Comparison of ENCODE assay signal across 15 cellular contexts in the genomic region with DNA sequence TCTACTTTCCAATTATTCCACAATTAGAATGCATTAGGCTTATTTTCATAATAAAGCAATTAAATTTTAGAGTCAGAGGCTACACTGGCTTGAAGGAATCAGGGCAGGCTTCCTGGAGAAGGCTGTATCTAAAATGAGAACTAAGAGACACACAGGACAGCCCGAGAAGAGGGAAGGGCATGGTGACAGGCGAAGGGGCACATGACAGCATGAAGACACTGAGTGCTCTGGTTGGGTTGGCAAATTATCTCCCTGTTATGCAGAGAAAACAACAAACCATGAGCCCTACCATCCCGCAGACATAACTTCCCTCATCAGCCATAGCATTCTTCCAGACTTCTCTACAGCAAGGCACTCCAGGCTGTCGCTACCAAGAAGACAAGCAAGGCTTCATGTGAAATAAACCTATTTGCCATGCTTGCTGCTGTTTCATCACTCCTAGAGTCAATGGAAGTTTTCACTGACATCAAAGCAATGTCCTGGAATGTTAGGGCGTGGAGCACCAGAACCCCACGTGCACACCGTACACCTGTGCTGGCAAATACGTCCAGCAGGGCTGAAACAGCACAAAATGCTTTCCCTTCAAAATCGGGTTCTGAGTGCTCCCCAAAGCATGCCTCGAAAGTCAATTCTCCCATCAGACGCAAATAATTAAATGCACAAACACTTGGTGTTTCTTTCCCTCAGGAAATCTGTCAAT. TPM values are rescaled to one million over a fixed set of nuclear protein-coding genes. Genes with fewer than 3 reads are reported as not detected.
DNase-seq lines count a peak whose midpoint lies in the region; ATAC-seq, FAIRE-seq and TF ChIP-seq lines count a peak whose summit lies in the region.
"Had no signal": no experiment of that assay in that cellular context is flagged by ENCODE, and none has a peak within 500 bp of the region (broad histone marks: within the 10 kb centered on the region; RNA-seq: fewer than 3 reads in every experiment).

No MANE protein-coding gene starts in this region.

- H3K9me2 ChIP-seq in OCI-LY7 (ENCODE audit: insufficient read depth, low read length) = no peaks in the 10 kb centered on the region

- H3K9me3 ChIP-seq in OCI-LY7 (ENCODE audit: low read length) (no peaks in the 10 kb centered on the region), small intestine (ENCODE audit: control insufficient read depth, low read depth) (no peaks in the 10 kb centered on the region)
- H3K9me3 ChIP-seq in CD8-positive, alpha-beta memory T cell (ENCODE audit: low read length) = no peaks in the 10 kb centered on the region
- H3K9me3 ChIP-seq: heart right ventricle had no signal

- H3K27ac ChIP-seq in OCI-LY7 (ENCODE audit: low read depth, low read length, poor library complexity, severe bottlenecking) (no peak overlapping the region), foreskin keratinocyte (no peak overlapping the region), small intestine (ENCODE audit: low read depth in 1 of 2, low read length in 1 of 2) (peak overlapping the region in 1 of 2 donors; percentile 74)
- no peak overlapping the region for H3K27ac ChIP-seq in CD8-positive, alpha-beta memory T cell (ENCODE audit: low read depth, low read length)

- H3K36me3 ChIP-seq in OCI-LY7 (ENCODE audit: insufficient read depth, low read length) = peaks cover 35% of the 10 kb centered on the region
- no peaks in the 10 kb centered on the region for H3K36me3 ChIP-seq in small intestine (ENCODE audit: control insufficient read depth in 2 of 2, insufficient read depth in 2 of 2, low read length in 2 of 2)
- H3K36me3 ChIP-seq in CD8-positive, alpha-beta memory T cell (ENCODE audit: insufficient read depth, low read length) = peaks cover 7% of the 10 kb centered on the region

- H3K79me2 ChIP-seq in OCI-LY7 (ENCODE audit: insufficient read depth, low read depth, low read length) = peaks cover 95% of the 10 kb centered on the region

- H4K20me1 ChIP-seq in OCI-LY7 (ENCODE audit: insufficient read depth, low read length) = peaks cover 43% of the 10 kb centered on the region

- H3K27me3 Mint-ChIP-seq in CD8-positive, alpha-beta memory T cell = peaks cover 0 to 2% of the 10 kb centered on the region in 2 donors
- H3K27me3 Mint-ChIP-seq: activated naive CD8-positive, alpha-beta T cell had no signal

- TF ChIP-seq CTCF in OCI-LY7 (conservative IDR thresholded peaks at IDR 0.05; ENCODE audit: low read length) = no peak
- no peak for TF ChIP-seq CTCF in foreskin keratinocyte (conservative IDR thresholded peaks at IDR 0.05)

- H3K27me3 ChIP-seq in foreskin keratinocyte (no peaks in the 10 kb centered on the region), small intestine (ENCODE audit: control insufficient read depth in 2 of 2, insufficient read depth in 2 of 2, low read length in 2 of 2) (no peaks in the 10 kb centered on the region)
- H3K27me3 ChIP-seq in CD8-positive, alpha-beta memory T cell (ENCODE audit: insufficient read depth, low read length, poor library complexity, severe bottlenecking) = no peaks in the 10 kb centered on the region
- H3K27me3 ChIP-seq: heart right ventricle had no signal

- TF ChIP-seq POLR2A in GM12891 (IDR thresholded peaks at IDR 0.05; ENCODE audit: low read depth, low read length) = no peak

- peaks cover 0 to 32% (median 3%) of the 10 kb centered on the region in 3 donors for H3K36me3 Mint-ChIP-seq in CD8-positive, alpha-beta memory T cell

- no peak for DNase-seq in GM12891 (ENCODE audit: insufficient read length, low spot score)
- DNase-seq in OCI-LY7 (ENCODE audit: low spot score) = no peak
- DNase-seq in foreskin keratinocyte = peak in 1 of 2 donors; percentile 39
- peak; percentile 74 for DNase-seq in small intestine
- DNase-seq in CD8-positive, alpha-beta memory T cell = no peak
- DNase-seq in NCI-H146 treated with DMSO at 0.1 percent for 48 hours (lab: John Stamatoyannopoulos, UW; ENCODE audit: unreplicated experiment) = no peak
- DNase-seq in SKM-1 (lab: John Stamatoyannopoulos, UW; ENCODE audit: unreplicated experiment) = no peak
- no peak for DNase-seq in NCI-H1048 (lab: John Stamatoyannopoulos, UW)
- DNase-seq: activated CD8-positive, alpha-beta T cell treated with anti-CD3 and anti-CD28 coated beads, Interleukin-2, amount 10 ng/mL, durations not matched to agents 7 days and 5 days; CD8-positive, alpha-beta T cell; DMS79; heart right ventricle; NCI-H187; stimulated activated CD4-positive, alpha-beta T cell treated with anti-CD3 and anti-CD28 coated beads, Interleukin-4, amount 100 ng/mL, for 24 hours had no signal

- intact Hi-C loops in OCI-LY7 (cut with micrococcal nuclease; ENCODE audit: unreplicated experiment) = loop anchor here (1.0 kb wide), 1 partner anchor 19 kb away; no protein-coding TSS in a partner anchor

- 46 to 74% (median 62%) methylated on average over 11 of the region's 11 CpGs for WGBS in small intestine, 3 donors

- peak overlapping the region; percentile 81; the same call in 1 of the 2 replicates for H3K4me2 ChIP-seq in OCI-LY7 (ENCODE audit: low read length)

- H3K27ac Mint-ChIP-seq in CD8-positive, alpha-beta memory T cell = no peak overlapping the region
- H3K27ac Mint-ChIP-seq: activated CD8-positive, alpha-beta T cell treated with anti-CD3 and anti-CD28 coated beads, Interleukin-2, amount 10 ng/mL, durations not matched to agents 7 days and 5 days; activated naive CD8-positive, alpha-beta T cell; CD8-positive, alpha-beta T cell had no signal

- ATAC-seq in foreskin keratinocyte = peak; percentile 10
- ATAC-seq: activated CD8-positive, alpha-beta T cell treated with anti-CD3 and anti-CD28 coated beads, Interleukin-2, amount 10 ng/mL, durations not matched to agents 7 days and 5 days; CD8-positive, alpha-beta T cell; heart right ventricle had no signal

- H3K4me1 Mint-ChIP-seq in CD8-positive, alpha-beta memory T cell = peaks cover 84 to 100% (median 97%) of the 10 kb centered on the region in 3 donors

- FAIRE-seq in GM12891 (lab: Jason Lieb, UNC) (peak; percentile 66), small intestine (lab: Jason Lieb, UNC) (no peak)

- no peaks in the 10 kb centered on the region for H3K9me3 Mint-ChIP-seq in CD8-positive, alpha-beta memory T cell
- H3K9me3 Mint-ChIP-seq: CD8-positive, alpha-beta T cell had no signal

- no TSS peak for BruUV-seq in OCI-LY7 (replicated peaks; lab: Mats Ljungman, UMichigan)

- H3K4me3 ChIP-seq in OCI-LY7 (ENCODE audit: low read depth, low read length, poor library complexity, severe bottlenecking) = no peak overlapping the region
- H3K4me3 ChIP-seq in small intestine (ENCODE audit: low read depth in 1 of 2, low read length in 2 of 2) = no peak overlapping the region
- H3K4me3 ChIP-seq in CD8-positive, alpha-beta memory T cell (ENCODE audit: low read length) = no peak overlapping the region
- H3K4me3 ChIP-seq: heart right ventricle had no signal

- no peak overlapping the region for H3K4me3 Mint-ChIP-seq in CD8-positive, alpha-beta memory T cell
- H3K4me3 Mint-ChIP-seq: activated CD8-positive, alpha-beta T cell treated with anti-CD3 and anti-CD28 coated beads, Interleukin-2, amount 10 ng/mL, durations not matched to agents 7 days and 5 days; activated naive CD8-positive, alpha-beta T cell; CD8-positive, alpha-beta T cell had no signal

- H3K4me1 ChIP-seq in OCI-LY7 (ENCODE audit: insufficient read depth, low read length, poor library complexity, severe bottlenecking) (peaks cover 74% of the 10 kb centered on the region), foreskin keratinocyte (peaks cover 32% of the 10 kb centered on the region), small intestine (ENCODE audit: control insufficient read depth in 2 of 2, insufficient read depth in 1 of 2, low read depth in 1 of 2, low read length in 1 of 2) (peaks cover 13 to 30% of the 10 kb centered on the region in 2 donors)
- peaks cover 85% of the 10 kb centered on the region for H3K4me1 ChIP-seq in CD8-positive, alpha-beta memory T cell (ENCODE audit: insufficient read depth, low read length)

- no peak overlapping the region for H2AFZ ChIP-seq in OCI-LY7 (ENCODE audit: low read length)

- CTCF ChIA-PET in OCI-LY7 (lab: Charles Lee; ENCODE audit: unreplicated experiment) = no interaction called here
- CTCF ChIA-PET in CD8-positive, alpha-beta memory T cell (lab: Charles Lee) = no interaction called here

- POLR2A ChIA-PET in OCI-LY7 (lab: Charles Lee) = no interaction called here
- POLR2A ChIA-PET in CD8-positive, alpha-beta memory T cell (lab: Charles Lee) = no interaction called here

TF ChIP-seq in GM12891, 5 proteins besides CTCF, POLR2A, EP300 and RAD21:
- TF ChIP-seq TAF1 (IDR thresholded peaks at IDR 0.05; ENCODE audit: low read depth, low read length) (no peak), POLR2AphosphoS5 (IDR thresholded peaks at IDR 0.05; ENCODE audit: low read depth, low read length) (no peak; the same call in 1 of the 2 replicates), POU2F2 (IDR thresholded peaks at IDR 0.05; ENCODE audit: low read depth, low read length) (no peak)

RNA-seq across cellular contexts. Expression of a gene that starts 21.3 kb away (rescaled TPM):
- 124 TPM for polyA plus RNA-seq in GM12891 (2012; ENCODE audit: low read depth, missing spikeins)
- total RNA-seq in OCI-LY7 (2014; rRNA removed; shearing (Covaris generic)) = 66.9 and 68.8 TPM in 2 replicates
- total RNA-seq in OCI-LY7 (2022) (72.1 and 73.9 TPM in 2 replicates), foreskin keratinocyte (88.1 and 94.1 TPM in 2 replicates)
- polyA plus RNA-seq in foreskin keratinocyte (53.3 and 64.8 TPM in 2 replicates), small intestine (10 to 100 TPM; 24.6 to 37.8 (median 33.5) TPM)
- 10 to 100 TPM; 65.6 to 67.3 TPM for total RNA-seq in CD8-positive, alpha-beta memory T cell
- polyA plus RNA-seq in CD8-positive, alpha-beta memory T cell = 34.8 TPM
